ENCODE assay signal across 2 cellular contexts in genomic region chr5:57441557-57441956, GRCh38.
A peak's percentile ranks its signal among the peaks of the same experiment; 100 is the strongest.
TF ChIP-seq lines count a peak whose summit lies in the region.

No MANE protein-coding gene starts in this region.

TF ChIP-seq in GM12878, 131 proteins besides CTCF, POLR2A, EP300 and RAD21 (continued from another document):
- no peak for TF ChIP-seq PKNOX1 (IDR thresholded peaks at IDR 0.05)
- TF ChIP-seq RAD51 (IDR thresholded peaks at IDR 0.05): peak; percentile 19; the same call in 1 of the 2 replicates
- no peak for TF ChIP-seq ZNF384 (IDR thresholded peaks at IDR 0.05; ENCODE audit: borderline replicate concordance, low read depth, low read length)
- no peak for TF ChIP-seq JUND (IDR thresholded peaks at IDR 0.05; ENCODE audit: low read depth, low read length)
- no peak for TF ChIP-seq RCOR1 (conservative IDR thresholded peaks at IDR 0.05; ENCODE audit: low read depth, low read length)
- no peak for TF ChIP-seq SMAD1 (IDR thresholded peaks at IDR 0.05; ENCODE audit: low read depth, partially characterized antibody)
- no peak for TF ChIP-seq ELK1 (IDR thresholded peaks at IDR 0.05; ENCODE audit: low read depth, low read length)
- no peak for TF ChIP-seq SUPT20H (IDR thresholded peaks at IDR 0.05; ENCODE audit: borderline replicate concordance, control insufficient read depth, low read depth, low read length)
- no peak for TF ChIP-seq FOS (IDR thresholded peaks at IDR 0.05; ENCODE audit: borderline replicate concordance, extremely low read depth, insufficient read length)
- no peak for TF ChIP-seq ZNF592 (IDR thresholded peaks at IDR 0.05)
- TF ChIP-seq BACH1 (IDR thresholded peaks at IDR 0.05; ENCODE audit: borderline replicate concordance): no peak

TF ChIP-seq in WTC11, 78 proteins besides CTCF, POLR2A, EP300 and RAD21:
- no peak for TF ChIP-seq ZNF425 (CRISPR knock-in tag; conservative IDR thresholded peaks at IDR 0.05)
- TF ChIP-seq GRHL2 (CRISPR knock-in tag; IDR thresholded peaks at IDR 0.05; ENCODE audit: insufficient replicate concordance, severe bottlenecking): no peak
- TF ChIP-seq ZNF512 (CRISPR knock-in tag; IDR thresholded peaks at IDR 0.05; ENCODE audit: borderline replicate concordance): no peak
- no peak for TF ChIP-seq EMX1 (CRISPR knock-in tag; IDR thresholded peaks at IDR 0.05)
- no peak for TF ChIP-seq STAT6 (CRISPR knock-in tag; conservative IDR thresholded peaks at IDR 0.05; ENCODE audit: low read depth)
- no peak for TF ChIP-seq PRDM15 (CRISPR knock-in tag; IDR thresholded peaks at IDR 0.05)
